Comparison of ENCODE assay signal across 28 cellular contexts in genomic region chr3:51274052-51274451, GRCh38.
"Had no signal": no experiment of that assay in that cellular context is flagged by ENCODE, and none has a peak within 500 bp of the region (broad histone marks: within the 10 kb centered on the region; RNA-seq: fewer than 3 reads in every experiment).

No MANE protein-coding gene starts in this region.

- DNase-seq: dermis blood vessel endothelial cell; effector memory CD4-positive, alpha-beta T cell; foreskin keratinocyte; glutamatergic neuron; heart right ventricle; hypothalamus; mesenchymal stem cell; mucosa of descending colon; naive B cell; nephron progenitor cell; occipital lobe; ovary; posterior cingulate gyrus; psoas muscle; right cardiac atrium; stimulated activated CD4-positive, alpha-beta T cell treated with anti-CD3 and anti-CD28 coated beads, Interleukin-15, amount 100 ng/mL, for 24 hours; stimulated activated CD4-positive, alpha-beta T cell treated with anti-CD3 and anti-CD28 coated beads, Interleukin-2, amount 100 ng/mL, for 48 hours; stimulated activated naive B cell treated with anti-CD40 and anti-IgM and Interleukin-4, amounts not matched to agents 10 μg/mL and 1 μg/mL and 100 μg/mL, for 72 hours; upper lobe of left lung had no signal

- ATAC-seq: foreskin keratinocyte; gastroesophageal sphincter; heart right ventricle; mucosa of descending colon; psoas muscle; right cardiac atrium; stimulated activated naive B cell treated with anti-CD40 and anti-IgM and Interleukin-4, amounts not matched to agents 10 μg/mL and 1 μg/mL and 100 μg/mL, for 72 hours had no signal

- H3K4me3 ChIP-seq: esophagus muscularis mucosa, gastroesophageal sphincter, heart right ventricle, mucosa of descending colon, ovary, psoas muscle, skin epidermis, thoracic aorta, tibial nerve, upper lobe of left lung had no signal

- H3K36me3 ChIP-seq: heart right ventricle, ovary, thoracic aorta, tibial nerve, upper lobe of left lung had no signal

- H3K27me3 ChIP-seq: esophagus muscularis mucosa, foreskin keratinocyte, gastroesophageal sphincter, ovary, tibial nerve, upper lobe of left lung had no signal

- H3K4me1 ChIP-seq: esophagus muscularis mucosa, foreskin keratinocyte, gastroesophageal sphincter, heart right ventricle, psoas muscle, tibial nerve, upper lobe of left lung had no signal

- H3K27ac ChIP-seq: esophagus muscularis mucosa, foreskin keratinocyte, gastroesophageal sphincter, heart right ventricle, ovary, psoas muscle, skin epidermis, thoracic aorta, tibial nerve, upper lobe of left lung had no signal

- H3K9me3 ChIP-seq: esophagus muscularis mucosa, gastroesophageal sphincter, heart right ventricle, mucosa of descending colon, ovary, psoas muscle, thoracic aorta, tibial nerve, upper lobe of left lung had no signal

- FAIRE-seq: colon, endothelial cell of umbilical vein, keratinocyte, urothelium cell line had no signal
